1 cellular context compared by ENCODE assay signal in the genomic region with DNA sequence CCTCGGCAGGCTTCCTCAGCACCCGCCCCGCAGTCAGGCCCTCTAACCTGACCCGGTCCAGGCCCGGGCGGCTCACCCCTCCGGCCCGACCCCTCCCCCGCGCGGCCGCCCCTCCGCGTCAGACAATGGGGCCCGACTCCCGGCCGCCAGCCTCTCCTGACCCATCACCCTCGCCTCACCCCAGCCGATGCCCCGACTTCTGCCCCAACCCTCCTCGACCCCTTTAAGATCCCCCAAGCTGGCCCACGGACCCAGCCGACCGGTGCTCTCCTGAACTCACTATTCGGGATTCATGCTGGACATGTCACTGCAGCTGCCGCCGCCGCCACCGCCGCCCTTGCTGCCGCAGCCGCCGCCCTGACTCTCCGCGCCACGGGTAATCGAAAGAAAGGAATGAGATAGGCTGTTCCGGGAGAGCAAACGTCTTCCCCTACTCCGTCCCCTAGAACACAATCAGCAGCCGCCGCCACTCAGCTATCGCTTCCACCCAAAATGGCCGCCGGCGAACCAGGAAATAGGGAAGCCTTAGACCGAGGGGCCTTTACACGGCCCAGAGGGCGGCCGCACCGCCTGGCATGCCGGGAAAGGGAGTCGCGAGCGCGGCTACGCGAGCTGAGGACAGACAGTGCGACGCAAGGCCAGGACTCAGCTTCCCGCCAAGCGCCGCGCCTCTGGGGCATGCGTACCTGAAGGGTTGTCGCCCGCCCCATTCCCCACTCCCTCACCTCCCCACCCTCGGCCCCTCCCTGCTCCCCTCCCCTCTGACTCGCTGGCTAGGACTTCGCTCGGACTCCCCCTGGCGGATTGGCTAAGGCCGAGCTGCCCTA.
TF ChIP-seq lines count a peak whose summit lies in the region.

Gene RAB1A (minus strand): TSS at position 494 of the 827 bp plus-strand sequence. CDS start 191 bp downstream, at position 303.

TF ChIP-seq in HepG2, 621 proteins besides CTCF, POLR2A, EP300 and RAD21 (continued from another document and continues in another):
- peak; percentile 93; the same call in 1 of the 2 replicates for TF ChIP-seq ATF2 (CRISPR knock-in tag; IDR thresholded peaks at IDR 0.05)
- peak; percentile 87 for TF ChIP-seq AGO2 (optimal IDR thresholded peaks at IDR 0.05; ENCODE audit: low read depth, low read length)
- TF ChIP-seq RFXAP (CRISPR knock-in tag; IDR thresholded peaks at IDR 0.05; ENCODE audit: borderline replicate concordance), result no peak
- TF ChIP-seq ZBTB7A (CRISPR knock-in tag; IDR thresholded peaks at IDR 0.05), result no peak
- TF ChIP-seq TEAD3 (CRISPR knock-in tag; optimal IDR thresholded peaks at IDR 0.05; ENCODE audit: borderline replicate concordance), result peak; percentile 91
- TF ChIP-seq, protein P1, sequence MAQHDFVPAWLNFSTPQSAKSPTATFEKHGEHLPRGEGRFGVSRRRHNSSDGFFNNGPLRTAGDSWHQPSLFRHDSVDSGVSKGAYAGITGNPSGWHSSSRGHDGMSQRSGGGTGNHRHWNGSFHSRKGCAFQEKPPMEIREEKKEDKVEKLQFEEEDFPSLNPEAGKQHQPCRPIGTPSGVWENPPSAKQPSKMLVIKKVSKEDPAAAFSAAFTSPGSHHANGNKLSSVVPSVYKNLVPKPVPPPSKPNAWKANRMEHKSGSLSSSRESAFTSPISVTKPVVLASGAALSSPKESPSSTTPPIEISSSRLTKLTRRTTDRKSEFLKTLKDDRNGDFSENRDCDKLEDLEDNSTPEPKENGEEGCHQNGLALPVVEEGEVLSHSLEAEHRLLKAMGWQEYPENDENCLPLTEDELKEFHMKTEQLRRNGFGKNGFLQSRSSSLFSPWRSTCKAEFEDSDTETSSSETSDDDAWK (CRISPR knock-in tag; IDR thresholded peaks at IDR 0.05), result no peak
- no peak for TF ChIP-seq HOXA7 (CRISPR knock-in tag; IDR thresholded peaks at IDR 0.05)
- TF ChIP-seq ISX (CRISPR knock-in tag; conservative IDR thresholded peaks at IDR 0.05), result no peak
- TF ChIP-seq ZNF720 (CRISPR knock-in tag; IDR thresholded peaks at IDR 0.05), result no peak
- TF ChIP-seq ZNF605 (CRISPR knock-in tag; IDR thresholded peaks at IDR 0.05), result peak; percentile 83
- TF ChIP-seq, protein P2, sequence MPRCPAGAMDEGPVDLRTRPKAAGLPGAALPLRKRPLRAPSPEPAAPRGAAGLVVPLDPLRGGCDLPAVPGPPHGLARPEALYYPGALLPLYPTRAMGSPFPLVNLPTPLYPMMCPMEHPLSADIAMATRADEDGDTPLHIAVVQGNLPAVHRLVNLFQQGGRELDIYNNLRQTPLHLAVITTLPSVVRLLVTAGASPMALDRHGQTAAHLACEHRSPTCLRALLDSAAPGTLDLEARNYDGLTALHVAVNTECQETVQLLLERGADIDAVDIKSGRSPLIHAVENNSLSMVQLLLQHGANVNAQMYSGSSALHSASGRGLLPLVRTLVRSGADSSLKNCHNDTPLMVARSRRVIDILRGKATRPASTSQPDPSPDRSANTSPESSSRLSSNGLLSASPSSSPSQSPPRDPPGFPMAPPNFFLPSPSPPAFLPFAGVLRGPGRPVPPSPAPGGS (CRISPR knock-in tag; IDR thresholded peaks at IDR 0.05), result peak; percentile 92
- TF ChIP-seq ATF7 (IDR thresholded peaks at IDR 0.05), result peak; percentile 90
- no peak; the same call in none of the 2 replicates for TF ChIP-seq ATF7 (CRISPR knock-in tag; IDR thresholded peaks at IDR 0.05)
- TF ChIP-seq SIN3A (IDR thresholded peaks at IDR 0.05; ENCODE audit: borderline replicate concordance, low read depth, low read length), result peak; percentile 88
- peak; percentile 76 for TF ChIP-seq SAFB2 (CRISPR knock-in tag; IDR thresholded peaks at IDR 0.05; ENCODE audit: borderline replicate concordance, low read depth)
- TF ChIP-seq ARID3A (IDR thresholded peaks at IDR 0.05; ENCODE audit: low read depth, low read length), result peak; percentile 25; the same call in 1 of the 2 replicates
- peak; percentile 59; the same call in 1 of the 2 replicates for TF ChIP-seq CCDC6 (CRISPR knock-in tag; IDR thresholded peaks at IDR 0.05)
- no peak for TF ChIP-seq ZNF672 (CRISPR knock-in tag; IDR thresholded peaks at IDR 0.05)
- peak; percentile 76 for TF ChIP-seq EEA1 (CRISPR knock-in tag; IDR thresholded peaks at IDR 0.05; ENCODE audit: borderline replicate concordance)
- 0 out of 2 replicates have a peak, but pooled peaks have one; percentile 22 for TF ChIP-seq ARID5B (CRISPR knock-in tag; IDR thresholded peaks at IDR 0.05)
- no peak for TF ChIP-seq TP53 (CRISPR knock-in tag; conservative IDR thresholded peaks at IDR 0.05)
- no peak for TF ChIP-seq ISL2 (CRISPR knock-in tag; IDR thresholded peaks at IDR 0.05)
- peak; percentile 92 for TF ChIP-seq POLR2G (IDR thresholded peaks at IDR 0.05; ENCODE audit: low read depth, low read length)
- TF ChIP-seq ZBED4 (CRISPR knock-in tag; IDR thresholded peaks at IDR 0.05; ENCODE audit: borderline replicate concordance), result no peak
- TF ChIP-seq GATAD2A (CRISPR knock-in tag; IDR thresholded peaks at IDR 0.05), result peak; percentile 26; the same call in 1 of the 2 replicates
- TF ChIP-seq ZNF512 (CRISPR knock-in tag; IDR thresholded peaks at IDR 0.05), result no peak
- peak; percentile 64; the same call in 1 of the 2 replicates for TF ChIP-seq GATA4 (IDR thresholded peaks at IDR 0.05; ENCODE audit: borderline replicate concordance, low read depth)
- 0 out of 2 replicates have a peak, but pooled peaks have one; percentile 31 for TF ChIP-seq AKAP8 (CRISPR knock-in tag; IDR thresholded peaks at IDR 0.05)
- no peak for TF ChIP-seq ZNF616 (CRISPR knock-in tag; IDR thresholded peaks at IDR 0.05; ENCODE audit: low read depth)
- no peak for TF ChIP-seq IKZF1 (IDR thresholded peaks at IDR 0.05)
- peak; percentile 78; the same call in 1 of the 2 replicates for TF ChIP-seq SALL1 (CRISPR knock-in tag; IDR thresholded peaks at IDR 0.05)
- TF ChIP-seq PRMT3 (CRISPR knock-in tag; IDR thresholded peaks at IDR 0.05; ENCODE audit: borderline replicate concordance, low read depth), result no peak
- TF ChIP-seq CBFB (CRISPR knock-in tag; IDR thresholded peaks at IDR 0.05), result peak; percentile 83; the same call in 1 of the 2 replicates
- peak; percentile 86 for TF ChIP-seq MXD1 (CRISPR knock-in tag; IDR thresholded peaks at IDR 0.05)
- TF ChIP-seq ZNF143 (CRISPR knock-in tag; IDR thresholded peaks at IDR 0.05), result peak; percentile 99
- TF ChIP-seq SP1 (IDR thresholded peaks at IDR 0.05), result no peak
- peak; percentile 89 for TF ChIP-seq SP1 (CRISPR knock-in tag; IDR thresholded peaks at IDR 0.05)
- no peak for TF ChIP-seq AHR (CRISPR knock-in tag; IDR thresholded peaks at IDR 0.05)
- TF ChIP-seq, protein P3, sequence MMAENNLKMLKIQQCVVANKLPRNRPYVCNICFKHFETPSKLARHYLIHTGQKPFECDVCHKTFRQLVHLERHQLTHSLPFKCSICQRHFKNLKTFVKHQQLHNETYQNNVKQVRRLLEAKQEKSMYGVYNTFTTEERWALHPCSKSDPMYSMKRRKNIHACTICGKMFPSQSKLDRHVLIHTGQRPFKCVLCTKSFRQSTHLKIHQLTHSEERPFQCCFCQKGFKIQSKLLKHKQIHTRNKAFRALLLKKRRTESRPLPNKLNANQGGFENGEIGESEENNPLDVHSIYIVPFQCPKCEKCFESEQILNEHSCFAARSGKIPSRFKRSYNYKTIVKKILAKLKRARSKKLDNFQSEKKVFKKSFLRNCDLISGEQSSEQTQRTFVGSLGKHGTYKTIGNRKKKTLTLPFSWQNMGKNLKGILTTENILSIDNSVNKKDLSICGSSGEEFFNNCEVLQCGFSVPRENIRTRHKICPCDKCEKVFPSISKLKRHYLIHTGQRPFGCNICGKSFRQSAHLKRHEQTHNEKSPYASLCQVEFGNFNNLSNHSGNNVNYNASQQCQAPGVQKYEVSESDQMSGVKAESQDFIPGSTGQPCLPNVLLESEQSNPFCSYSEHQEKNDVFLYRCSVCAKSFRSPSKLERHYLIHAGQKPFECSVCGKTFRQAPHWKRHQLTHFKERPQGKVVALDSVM (CRISPR knock-in tag; IDR thresholded peaks at IDR 0.05), result peak; percentile 40; the same call in 1 of the 2 replicates
- TF ChIP-seq WIZ (CRISPR knock-in tag; IDR thresholded peaks at IDR 0.05), result no peak
- peak; percentile 84; the same call in 1 of the 2 replicates for TF ChIP-seq ZFP62 (CRISPR knock-in tag; IDR thresholded peaks at IDR 0.05)
